In the genomic region with DNA sequence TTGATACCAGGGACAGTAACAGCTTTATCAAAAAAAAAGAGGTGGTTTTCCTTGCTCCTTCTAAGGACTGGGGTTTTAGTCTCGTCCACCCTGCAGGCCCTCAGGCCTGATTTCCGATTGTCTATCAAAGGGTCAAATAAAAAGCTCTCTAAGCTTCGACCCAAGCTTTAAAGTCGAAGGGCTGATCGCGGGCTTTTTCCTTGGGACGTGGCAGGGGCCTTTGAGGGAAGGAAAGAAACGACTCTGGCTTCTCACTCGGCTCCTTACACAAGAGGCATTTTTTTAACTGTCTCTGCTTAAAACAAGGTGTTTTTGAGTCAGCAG, we compare ENCODE assay signal across 8 cellular contexts. TPM values are rescaled to one million over a fixed set of nuclear protein-coding genes. Genes with fewer than 3 reads are reported as not detected.
DNase-seq lines count a peak whose midpoint lies in the region; ATAC-seq and TF ChIP-seq lines count a peak whose summit lies in the region.

No MANE protein-coding gene starts in this region.

- TF ChIP-seq CTCF in mammary epithelial cell (conservative IDR thresholded peaks at IDR 0.05 in 1 of 2, IDR thresholded peaks at IDR 0.05 in 1 of 2; ENCODE audit: extremely low read depth in 1 of 2, insufficient read depth in 1 of 2, low read depth in 1 of 2, low read length in 2 of 2) = no peak

- peak overlapping the region; percentile 62 for H3K27ac ChIP-seq in mammary epithelial cell (ENCODE audit: insufficient read depth, low read depth, low read length)
- H3K27ac ChIP-seq in muscle layer of duodenum (ENCODE audit: low read length) = peak overlapping the region; percentile 91

- H3K9me3 ChIP-seq in mammary epithelial cell (replicated peaks; ENCODE audit: insufficient read depth, low read length) (no peaks in the 10 kb centered on the region), muscle layer of duodenum (ENCODE audit: control insufficient read depth in 1 of 2, low read length in 2 of 2) (no peaks in the 10 kb centered on the region)

- WGBS in mammary epithelial cell (ENCODE audit: low coverage, missing lambda C conversion rate) = 6% methylated on average over 9 of the region's 9 CpGs

- BruUV-seq in mammary epithelial cell (replicated peaks; lab: Mats Ljungman, UMichigan) = no TSS peak

- H3K4me1 ChIP-seq in mammary epithelial cell (ENCODE audit: insufficient read depth, low read length) = peaks cover 4% of the 10 kb centered on the region
- peaks cover 11 to 19% of the 10 kb centered on the region in 2 donors for H3K4me1 ChIP-seq in muscle layer of duodenum (ENCODE audit: control insufficient read depth in 1 of 2, insufficient read depth in 2 of 2, low read length in 2 of 2)

- H3K4me3 ChIP-seq in mammary epithelial cell (replicated peaks in 1 of 3; ENCODE audit: insufficient read depth in 1 of 3, low read depth in 2 of 3, low read length in 3 of 3) = peak overlapping the region; percentile 79 to 98 (median 94)
- peak overlapping the region; percentile 87 to 90 for H3K4me3 ChIP-seq in muscle layer of duodenum (ENCODE audit: low read depth in 1 of 2, low read length in 2 of 2)

- CTCF ChIA-PET in mammary epithelial cell (lab: Charles Lee; ENCODE audit: low non-redundant PET) = no interaction called here

- H3K79me2 ChIP-seq in mammary epithelial cell (ENCODE audit: insufficient read depth, low read length) = peaks cover 3% of the 10 kb centered on the region

- peak overlapping the region; percentile 56 for H3K9ac ChIP-seq in mammary epithelial cell (ENCODE audit: insufficient read depth, low read length)

- H4K20me1 ChIP-seq in mammary epithelial cell (ENCODE audit: insufficient read depth, low read length) = no peaks in the 10 kb centered on the region

- intact Hi-C loops in mammary epithelial cell (cut with micrococcal nuclease) = loop anchor here (1.0 to 5.0 kb wide), 4 partner anchors 63 to 168 kb away; no protein-coding TSS in a partner anchor

- in situ Hi-C loops in mammary epithelial cell (cut with MboI; ENCODE audit: low sequenced_read_pairs in 2 of 2) = no loop called here

- no peaks in the 10 kb centered on the region for H3K27me3 ChIP-seq in mammary epithelial cell (ENCODE audit: insufficient read depth, low read length)
- no peaks in the 10 kb centered on the region for H3K27me3 ChIP-seq in muscle layer of duodenum (ENCODE audit: low read depth, low read length)

- DNase-seq in AG08395 (ENCODE audit: low spot score) (peak; percentile 14), mammary epithelial cell (no peak), EL (no peak)
- DNase-seq in activated CD4-positive, CD25-positive, alpha-beta regulatory T cell (lab: John Stamatoyannopoulos, UW) = no peak
- no peak for DNase-seq in stimulated activated CD4-positive, alpha-beta T cell treated with anti-CD3 and anti-CD28 coated beads, Interleukin-1b, Interleukin-23, amount 100 ng/mL, for 48 hours

- ATAC-seq in HG03045 (IDR thresholded peaks at IDR 0.05; ENCODE audit: unreplicated experiment) = peak; percentile 1
- ATAC-seq in activated CD4-positive, CD25-positive, alpha-beta regulatory T cell treated with anti-CD3 and anti-CD28 coated beads, Interleukin-2, amount 50 U/mL, for 24 hours = no peak

- no peaks in the 10 kb centered on the region for H3K36me3 ChIP-seq in mammary epithelial cell (ENCODE audit: insufficient read depth, low read length)
- H3K36me3 ChIP-seq in muscle layer of duodenum (ENCODE audit: control insufficient read depth in 1 of 2, insufficient read depth in 2 of 2, low read length in 2 of 2) = peaks cover 0 to 8% of the 10 kb centered on the region in 2 donors

- dilution Hi-C loops in mammary epithelial cell (cut with HindIII; ENCODE audit: low sequenced_read_pairs) = no loop called here

- peak overlapping the region; percentile 89 for H2AFZ ChIP-seq in mammary epithelial cell (ENCODE audit: low read depth, low read length)

- peak overlapping the region; percentile 88 for H3K4me2 ChIP-seq in mammary epithelial cell (ENCODE audit: insufficient read depth, low read depth, low read length)

RNA-seq across cellular contexts. Expression of a gene that starts 0.4 kb away (rescaled TPM):
- 100 to 1,000 TPM in 1 of 2 donors, 10 to 100 TPM in 1; 10.2 to 100 TPM for total RNA-seq in mammary epithelial cell
- 2.9 TPM for polyA plus RNA-seq in mammary epithelial cell
- polyA minus RNA-seq in mammary epithelial cell = 12.6 TPM
